8 cellular contexts compared by ENCODE assay signal in the genomic region with DNA sequence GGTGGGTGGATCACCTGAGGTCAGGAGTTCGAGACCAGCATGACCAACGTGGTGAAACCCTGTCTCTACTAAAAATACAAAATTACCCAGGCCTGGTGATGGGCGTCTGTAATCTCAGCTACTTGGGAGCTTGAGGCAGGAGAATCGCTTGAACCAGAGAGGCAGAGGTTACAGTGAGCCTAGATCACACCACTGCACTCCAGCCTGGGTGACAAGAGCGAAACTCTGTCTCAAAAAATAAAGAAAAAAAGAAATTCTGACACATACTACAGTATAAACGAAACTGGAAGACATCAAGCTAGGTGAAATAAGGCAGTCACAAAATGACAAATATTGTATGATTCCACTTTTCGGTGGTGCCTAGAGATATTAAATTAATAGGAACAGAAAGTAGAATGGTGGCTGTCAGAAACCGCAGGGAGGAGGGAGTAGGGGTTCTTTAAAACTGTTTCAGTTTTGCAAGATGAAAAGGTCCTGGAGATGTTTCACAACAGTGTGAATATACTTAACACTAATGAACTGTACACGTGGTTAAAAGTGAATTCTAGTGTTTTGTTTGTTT. TPM values are rescaled to one million over a fixed set of nuclear protein-coding genes. Genes with fewer than 3 reads are reported as not detected.
DNase-seq lines count a peak whose midpoint lies in the region; ATAC-seq and TF ChIP-seq lines count a peak whose summit lies in the region.

No MANE protein-coding gene starts in this region.

- H3K4me3 ChIP-seq in CD4-positive, alpha-beta memory T cell (ENCODE audit: low read length in 2 of 2) = no peak overlapping the region
- no peak overlapping the region for H3K4me3 ChIP-seq in tibial artery

- peaks cover 21% of the 10 kb centered on the region for H3K4me1 ChIP-seq in CD4-positive, alpha-beta memory T cell (ENCODE audit: insufficient read depth, low read length)
- H3K4me1 ChIP-seq in tibial artery = no peaks in the 10 kb centered on the region

- no peaks in the 10 kb centered on the region for H3K27me3 Mint-ChIP-seq in CD4-positive, alpha-beta memory T cell

- no peaks in the 10 kb centered on the region for H3K9me3 Mint-ChIP-seq in CD4-positive, alpha-beta memory T cell

- no peaks in the 10 kb centered on the region for H3K9me3 ChIP-seq in CD4-positive, alpha-beta memory T cell (ENCODE audit: control insufficient read depth in 1 of 2, low read length in 2 of 2)
- peaks cover 0 to 4% (median 0%) of the 10 kb centered on the region in 3 donors for H3K9me3 ChIP-seq in tibial artery

- peak overlapping the region; percentile 20 to 95 (median 89) for H3K27ac Mint-ChIP-seq in CD4-positive, alpha-beta memory T cell

- peak overlapping the region; percentile 47 to 85 (median 80) for H3K4me3 Mint-ChIP-seq in CD4-positive, alpha-beta memory T cell

- no peaks in the 10 kb centered on the region for H3K36me3 Mint-ChIP-seq in CD4-positive, alpha-beta memory T cell

- DNase-seq in CD4-positive, alpha-beta memory T cell = peak; percentile 51 to 70 (median 59)
- DNase-seq in activated naive CD4-positive, alpha-beta T cell treated with anti-CD3 and anti-CD28 coated beads, Interleukin-2, amount 50 U/mL, for 16 hours = peak; percentile 62
- DNase-seq in HT-29 (ENCODE audit: low spot score) (no peak), tibial artery (no peak), occipital lobe (lab: John Stamatoyannopoulos, UW) (no peak), NCI-H1436 treated with DMSO at 0.1 percent for 48 hours (lab: John Stamatoyannopoulos, UW) (no peak)

- peaks cover 11 to 28% (median 20%) of the 10 kb centered on the region in 4 donors for H3K4me1 Mint-ChIP-seq in CD4-positive, alpha-beta memory T cell

- TF ChIP-seq CTCF in tibial artery (IDR thresholded peaks at IDR 0.05) = no peak

- intact Hi-C loops in CD4-positive, alpha-beta memory T cell (cut with micrococcal nuclease) = loop anchor here (1.0 kb wide), 1 partner anchor 32 kb away; the partner anchor contains the start of gene ZCWPW1
- intact Hi-C loops in tibial artery (cut with DNase I; ENCODE audit: low total_unique reads) = no loop called here

- POLR2A ChIA-PET in CD4-positive, alpha-beta memory T cell (lab: Charles Lee; ENCODE audit: partially characterized antibody) = interaction anchor here (1.0 to 1.2 kb wide), 2 partner anchors 32 to 40 kb away, joined by 3 to 5 read pairs; partner anchors contain the start of genes PPP1R35 and ZCWPW1

- H3K27ac ChIP-seq in CD4-positive, alpha-beta memory T cell (ENCODE audit: low read depth, low read length) = no peak overlapping the region
- no peak overlapping the region for H3K27ac ChIP-seq in tibial artery

- H3K27me3 ChIP-seq in CD4-positive, alpha-beta memory T cell (ENCODE audit: insufficient read depth, low read length) = no peaks in the 10 kb centered on the region
- peaks cover 0 to 11% of the 10 kb centered on the region in 2 donors for H3K27me3 ChIP-seq in tibial artery

- no peaks in the 10 kb centered on the region for H3K36me3 ChIP-seq in CD4-positive, alpha-beta memory T cell (ENCODE audit: insufficient read depth, low read length)
- H3K36me3 ChIP-seq in tibial artery = peaks cover 0 to 4% (median 0%) of the 10 kb centered on the region in 3 donors

- peak; percentile 86 for ATAC-seq in GM19463 (IDR thresholded peaks at IDR 0.05; ENCODE audit: unreplicated experiment)
- peak; percentile 73 for ATAC-seq in HG03469 (IDR thresholded peaks at IDR 0.05; ENCODE audit: unreplicated experiment)

- CTCF ChIA-PET in CD4-positive, alpha-beta memory T cell (lab: Charles Lee; ENCODE audit: partially characterized antibody) = interaction anchor here (1.0 to 1.1 kb wide), 2 partner anchors 10 to 11 kb away, joined by 3 to 5 read pairs; no protein-coding TSS in a partner anchor

RNA-seq across cellular contexts. Expression of gene PILRA, which starts 23.2 kb away (rescaled TPM):
- 1 to 10 TPM; 5.7 to 5.8 TPM for total RNA-seq in CD4-positive, alpha-beta memory T cell
- polyA plus RNA-seq in CD4-positive, alpha-beta memory T cell = under 1 TPM in 1 of 2 donors, not detected in 1; 0.32 TPM
- 2.1 TPM in 1 of 2 replicates, not detected in the other for total RNA-seq in HT-29 (2014; rRNA removed; shearing (Covaris generic))
- total RNA-seq in occipital lobe = 1.1 TPM

RNA-seq across cellular contexts. Expression of gene ZCWPW1, which starts 32.0 kb away (rescaled TPM):
- total RNA-seq in CD4-positive, alpha-beta memory T cell = 10 to 100 TPM; 10.1 to 12.4 TPM
- polyA plus RNA-seq in CD4-positive, alpha-beta memory T cell = 1 to 10 TPM; 5.0 to 6.1 TPM
- total RNA-seq in HT-29 (2014; rRNA removed; shearing (Covaris generic)) = 0.76 and 1.0 TPM in 2 replicates
- 4.2 TPM for total RNA-seq in occipital lobe

RNA-seq across cellular contexts. Expression of gene MEPCE, which starts 33.1 kb away (rescaled TPM):
- total RNA-seq in CD4-positive, alpha-beta memory T cell = 10 to 100 TPM; 57.3 to 58.8 TPM
- 10 to 100 TPM in 1 of 2 donors, 1 to 10 TPM in 1; 7.9 to 11.8 TPM for polyA plus RNA-seq in CD4-positive, alpha-beta memory T cell
- total RNA-seq in HT-29 (2014; rRNA removed; shearing (Covaris generic)) = 80.9 and 89.1 TPM in 2 replicates
- 25.3 TPM for total RNA-seq in occipital lobe

RNA-seq across cellular contexts. Expression of gene PILRB, which starts 38.6 kb away (rescaled TPM):
- total RNA-seq in CD4-positive, alpha-beta memory T cell = 100 to 1,000 TPM; 104 to 117 TPM
- 1 to 10 TPM; 1.1 to 5.2 TPM for polyA plus RNA-seq in CD4-positive, alpha-beta memory T cell
- total RNA-seq in HT-29 (2014; rRNA removed; shearing (Covaris generic)) = 104 and 119 TPM in 2 replicates
- total RNA-seq in occipital lobe = 9.5 TPM

RNA-seq across cellular contexts. Expression of gene PPP1R35, which starts 39.8 kb away (rescaled TPM):
- total RNA-seq in CD4-positive, alpha-beta memory T cell = 10 to 100 TPM; 77.7 to 83.8 TPM
- polyA plus RNA-seq in CD4-positive, alpha-beta memory T cell = 10 to 100 TPM; 28.6 to 49.7 TPM
- 102 and 110 TPM in 2 replicates for total RNA-seq in HT-29 (2014; rRNA removed; shearing (Covaris generic))
- total RNA-seq in occipital lobe = 5.1 TPM

Comparison
In these comparisons a context has a peak if more than half of its experiments do, and no peak if none do; other contexts are left out.
1. DNase-seq: peak in CD4-positive, alpha-beta memory T cell (5 of 5) and activated naive CD4-positive, alpha-beta T cell treated with anti-CD3 and anti-CD28 coated beads, Interleukin-2, amount 50 U/mL, for 16 hours (single experiment); none in HT-29 (single experiment), tibial artery (0 of 2), occipital lobe (single experiment) and NCI-H1436 treated with DMSO at 0.1 percent for 48 hours (single experiment).